In genomic region chr2:18749912-18750526, GRCh38 we compare ENCODE assay signal across 8 cellular contexts.
A peak's percentile ranks its signal among the peaks of the same experiment; 100 is the strongest.
DNase-seq lines count a peak whose midpoint lies in the region; ATAC-seq and TF ChIP-seq lines count a peak whose summit lies in the region.

No MANE protein-coding gene starts in this region.

- TF ChIP-seq CTCF in BE2C (IDR thresholded peaks at IDR 0.05; ENCODE audit: low read depth, low read length) = peak; percentile 83
- TF ChIP-seq CTCF in activated CD8-positive, alpha-beta T cell treated with anti-CD3 and anti-CD28 coated beads for 36 hours (IDR thresholded peaks at IDR 0.05) = peak; percentile 82

- DNase-seq in BE2C (peak; percentile 56), NCI-H526 (lab: John Stamatoyannopoulos, UW) (peak; percentile 6 to 59), globus pallidus (ENCODE audit: low spot score) (peak; percentile 45), putamen (ENCODE audit: low spot score) (peak; percentile 30), HEK293T (ENCODE audit: extremely low spot score) (no peak)
- DNase-seq in activated CD8-positive, alpha-beta T cell treated with anti-CD3 and anti-CD28 coated beads for 36 hours = peak; percentile 67

- POLR2A ChIA-PET in activated CD8-positive, alpha-beta T cell treated with anti-CD3 and anti-CD28 coated beads for 36 hours (lab: Charles Lee) = no interaction called here
- POLR2A ChIA-PET in HEK293T (lab: Yijun Ruan, JAX) = no interaction called here

- CTCF ChIA-PET in activated CD8-positive, alpha-beta T cell treated with anti-CD3 and anti-CD28 coated beads for 36 hours (lab: Charles Lee) = interaction anchor here (0.6 to 2.5 kb wide), 7 partner anchors 8 to 1112 kb away, joined by 3 to 11 read pairs (median 4); no protein-coding TSS in a partner anchor
- CTCF ChIA-PET in HEK293T (lab: Yijun Ruan, JAX) = interaction anchor here (1.2 kb wide), 1 partner anchor 597 kb away, joined by 3 read pairs; no protein-coding TSS in a partner anchor

- H3K36me3 Mint-ChIP-seq in activated CD8-positive, alpha-beta T cell treated with anti-CD3 and anti-CD28 coated beads for 36 hours (ENCODE audit: low read depth) = no peaks in the 10 kb centered on the region

- no peaks in the 10 kb centered on the region for H3K4me1 Mint-ChIP-seq in activated CD8-positive, alpha-beta T cell treated with anti-CD3 and anti-CD28 coated beads for 36 hours (ENCODE audit: low read depth)

- no peaks in the 10 kb centered on the region for H3K4me1 ChIP-seq in BE2C

- H3K27ac Mint-ChIP-seq in activated CD8-positive, alpha-beta T cell treated with anti-CD3 and anti-CD28 coated beads for 36 hours = no peak overlapping the region

- no peak overlapping the region for H3K4me3 Mint-ChIP-seq in activated CD8-positive, alpha-beta T cell treated with anti-CD3 and anti-CD28 coated beads for 36 hours

- H3K27me3 ChIP-seq in BE2C = no peaks in the 10 kb centered on the region

- ATAC-seq in GM21367 (IDR thresholded peaks at IDR 0.05; ENCODE audit: unreplicated experiment) = peak; percentile 76
- no peak for ATAC-seq in activated CD8-positive, alpha-beta T cell treated with anti-CD3 and anti-CD28 coated beads for 36 hours
- ATAC-seq in HG02588 (IDR thresholded peaks at IDR 0.05; ENCODE audit: unreplicated experiment) = no peak

- H3K4me3 ChIP-seq in BE2C (ENCODE audit: low read depth, low read length) = no peak overlapping the region

- H3K9me3 ChIP-seq in BE2C = no peaks in the 10 kb centered on the region

- intact Hi-C loops in activated CD8-positive, alpha-beta T cell treated with anti-CD3 and anti-CD28 coated beads for 36 hours (cut with micrococcal nuclease) = loop anchor here (5.0 to 10.0 kb wide), 3 partner anchors 225 to 1115 kb away; no protein-coding TSS in a partner anchor

- H3K27me3 Mint-ChIP-seq in activated CD8-positive, alpha-beta T cell treated with anti-CD3 and anti-CD28 coated beads for 36 hours = no peaks in the 10 kb centered on the region

- H3K9me3 Mint-ChIP-seq in activated CD8-positive, alpha-beta T cell treated with anti-CD3 and anti-CD28 coated beads for 36 hours = no peaks in the 10 kb centered on the region

- H3K36me3 ChIP-seq in BE2C = no peaks in the 10 kb centered on the region

TF ChIP-seq in HEK293T, 16 proteins besides CTCF, POLR2A, EP300 and RAD21:
- TF ChIP-seq SP1 (IDR thresholded peaks at IDR 0.05) (no peak), SUZ12 (IDR thresholded peaks at IDR 0.05) (no peak), ELF4 (IDR thresholded peaks at IDR 0.05) (no peak), TARDBP (IDR thresholded peaks at IDR 0.05) (no peak), FOXA1 (IDR thresholded peaks at IDR 0.05) (no peak), L3MBTL2 (conservative IDR thresholded peaks at IDR 0.05) (no peak), FOXK2 (IDR thresholded peaks at IDR 0.05) (no peak), PKNOX1 (IDR thresholded peaks at IDR 0.05) (no peak), ARNT (IDR thresholded peaks at IDR 0.05) (no peak), NFRKB (IDR thresholded peaks at IDR 0.05) (no peak), FOXM1 (IDR thresholded peaks at IDR 0.05; ENCODE audit: borderline replicate concordance) (no peak), BHLHE40 (IDR thresholded peaks at IDR 0.05; ENCODE audit: borderline replicate concordance) (no peak), HDGF (IDR thresholded peaks at IDR 0.05; ENCODE audit: borderline replicate concordance) (no peak), CTBP1 (IDR thresholded peaks at IDR 0.05; ENCODE audit: borderline replicate concordance) (no peak), LEF1 (IDR thresholded peaks at IDR 0.05; ENCODE audit: borderline replicate concordance) (no peak), ZNF384 (IDR thresholded peaks at IDR 0.05) (no peak)
